In genomic region chr9:120360046-120360445, GRCh38 we compare ENCODE assay signal across 22 cellular contexts.
A peak's percentile ranks its signal among the peaks of the same experiment; 100 is the strongest.
DNase-seq lines count a peak whose midpoint lies in the region; ATAC-seq and TF ChIP-seq lines count a peak whose summit lies in the region.
"Had no signal": no experiment of that assay in that cellular context is flagged by ENCODE, and none has a peak within 500 bp of the region (broad histone marks: within the 10 kb centered on the region; RNA-seq: fewer than 3 reads in every experiment).

No MANE protein-coding gene starts in this region.

- ATAC-seq in esophagus mucosa, result no peak
- ATAC-seq: HepG2 had no signal

- no peak overlapping the region for H3K9ac ChIP-seq in SK-N-MC (ENCODE audit: insufficient read length)

- H3K36me3 ChIP-seq in SK-N-MC (ENCODE audit: insufficient read depth, low read length) (no peaks in the 10 kb centered on the region), tibial artery (no peaks in the 10 kb centered on the region)
- H3K36me3 ChIP-seq: Peyer's patch, SJCRH30 had no signal

- H3K4me3 ChIP-seq in SK-N-MC, result no peak overlapping the region
- H3K4me3 ChIP-seq in fibroblast of pulmonary artery (replicated peaks; ENCODE audit: low read depth, low read length), result no peak overlapping the region
- no peak overlapping the region for H3K4me3 ChIP-seq in skeletal muscle cell (ENCODE audit: low read depth, low read length)
- H3K4me3 ChIP-seq in tibial artery, result no peak overlapping the region
- H3K4me3 ChIP-seq: Peyer's patch, SJCRH30 had no signal

- peak; percentile 16 for DNase-seq in HT-29 (ENCODE audit: low spot score)
- peak; percentile 85 for DNase-seq in SK-N-MC (ENCODE audit: low read depth, low spot score)
- DNase-seq in fibroblast of pulmonary artery (ENCODE audit: low read depth), result peak; percentile 52
- peak; percentile 68 for DNase-seq in skeletal muscle cell (ENCODE audit: low read depth)
- no peak for DNase-seq in tibial artery
- DNase-seq in effector CD4-positive, alpha-beta T cell, result no peak
- DNase-seq: CD4-positive, alpha-beta T cell; COR-L47; DMS79; H9; HFFc6; KG1; NCI-H1105; NCI-H146; NCI-H2029; NCI-H2227 treated with DMSO at 0.1 percent for 48 hours; NCI-H510A treated with DMSO at 0.1 percent for 48 hours; NCI-H774; Peyer's patch; SJCRH30 had no signal

- no peaks in the 10 kb centered on the region for H3K9me3 ChIP-seq in SK-N-MC (ENCODE audit: low read depth, low read length)
- H3K9me3 ChIP-seq in tibial artery, result no peaks in the 10 kb centered on the region
- H3K9me3 ChIP-seq: Peyer's patch, SJCRH30 had no signal

- H3K27me3 ChIP-seq in tibial artery, result no peaks in the 10 kb centered on the region
- H3K27me3 ChIP-seq: Peyer's patch, SJCRH30 had no signal

- TF ChIP-seq CTCF in fibroblast of pulmonary artery (IDR thresholded peaks at IDR 0.05; ENCODE audit: low read length, missing control alignments) (no peak), tibial artery (IDR thresholded peaks at IDR 0.05) (no peak)

- intact Hi-C loops in tibial artery (cut with DNase I; ENCODE audit: low total_unique reads), result no loop called here

- H3K4me1 ChIP-seq in tibial artery, result no peaks in the 10 kb centered on the region
- H3K4me1 ChIP-seq: Peyer's patch, SJCRH30 had no signal

- H3K27ac ChIP-seq in SK-N-MC, result no peak overlapping the region
- no peak overlapping the region for H3K27ac ChIP-seq in tibial artery
- H3K27ac ChIP-seq: Peyer's patch, SJCRH30 had no signal

Comparison
In these comparisons a context has a peak if more than half of its experiments do, and no peak if none do; other contexts are left out.
1. DNase-seq: peak in HT-29 (single experiment), SK-N-MC (single experiment), fibroblast of pulmonary artery (single experiment) and skeletal muscle cell (single experiment); none in tibial artery (0 of 2) and effector CD4-positive, alpha-beta T cell (single experiment).